In the genomic region with DNA sequence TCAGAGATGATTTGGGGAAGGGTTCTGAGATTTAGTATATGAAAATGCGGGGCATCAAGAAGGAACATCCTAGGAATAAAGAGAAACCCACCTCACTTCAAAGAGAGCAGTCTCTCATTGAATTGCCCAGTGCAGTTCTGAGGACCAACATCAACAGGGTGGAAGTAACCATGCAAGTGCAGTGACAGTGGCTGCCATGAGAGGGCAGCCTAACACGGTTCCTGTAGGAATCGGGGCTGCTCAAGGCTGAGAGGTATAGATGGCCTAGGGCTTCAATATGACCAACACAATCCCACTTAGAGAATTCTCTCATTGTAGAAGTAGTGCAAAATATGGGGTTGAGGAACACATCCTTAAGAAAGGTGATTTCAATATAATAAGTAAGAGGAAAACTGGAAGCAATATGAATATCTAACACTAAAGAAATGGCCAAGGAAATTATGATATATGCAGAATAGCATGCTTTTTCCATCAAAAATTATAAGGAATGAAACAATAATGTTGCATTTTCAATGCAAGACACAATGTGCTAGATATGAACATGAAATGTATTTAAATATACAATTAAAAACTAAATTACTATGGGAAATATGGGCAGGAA, we compare ENCODE assay signal across 8 cellular contexts. TPM values are rescaled to one million over a fixed set of nuclear protein-coding genes. Genes with fewer than 3 reads are reported as not detected.
A peak's percentile ranks its signal among the peaks of the same experiment; 100 is the strongest.
DNase-seq lines count a peak whose midpoint lies in the region; ATAC-seq, FAIRE-seq and TF ChIP-seq lines count a peak whose summit lies in the region.

No MANE protein-coding gene starts in this region.

- no peak overlapping the region for H3K4me3 Mint-ChIP-seq in T-helper 2 cell treated with Interferon-gamma antibody and Interleukin-4, amounts not matched to agents 5 μg/mL and 100 μg/mL, for 36 hours

- no peaks in the 10 kb centered on the region for H3K36me3 ChIP-seq in K562 (ENCODE audit: control insufficient read depth, insufficient read depth, low read length)

- H3K27ac Mint-ChIP-seq in T-helper 2 cell treated with Interferon-gamma antibody and Interleukin-4, amounts not matched to agents 5 μg/mL and 100 μg/mL, for 36 hours: no peak overlapping the region

- no peaks in the 10 kb centered on the region for H4K20me1 ChIP-seq in K562 (replicated peaks; ENCODE audit: control insufficient read depth, insufficient read depth, low read length)

- peak; percentile 99 for ATAC-seq in K562

- TF ChIP-seq CTCF in LNCaP clone FGC (IDR thresholded peaks at IDR 0.05; ENCODE audit: control insufficient read depth, extremely low read depth, insufficient read depth) (peak; percentile 99), K562 (IDR thresholded peaks at IDR 0.05 in 2 of 3, conservative IDR thresholded peaks at IDR 0.05 in 1 of 3; ENCODE audit: insufficient read depth in 2 of 3, low read depth in 1 of 3, low read length in 3 of 3) (peak; percentile 81 to 88 (median 86))

- TF ChIP-seq POLR2A in K562 (conservative IDR thresholded peaks at IDR 0.05): no peak

- POLR2A ChIA-PET in K562 (lab: Yijun Ruan, JAX): no interaction called here

- H3K79me2 ChIP-seq in K562 (ENCODE audit: control insufficient read depth, insufficient read depth, low read length): no peaks in the 10 kb centered on the region

- TF ChIP-seq RAD21 in K562 (CRISPR knock-in tag; conservative IDR thresholded peaks at IDR 0.05 in 1 of 2, IDR thresholded peaks at IDR 0.05 in 1 of 2): peak; percentile 85 to 91

- CTCF ChIA-PET in K562 (lab: Yijun Ruan, JAX; ENCODE audit: low intra/inter-chr PET ratio): interaction anchor here (0.5 to 1.7 kb wide), 5 partner anchors 118 to 269 kb away, joined by 3 to 15 read pairs (median 6); no protein-coding TSS in a partner anchor

- FAIRE-seq in K562 (lab: Jason Lieb, UNC): peak; percentile 95

- BruUV-seq in K562 (replicated peaks; lab: Mats Ljungman, UMichigan): no TSS peak

- no peak overlapping the region for H3K27ac ChIP-seq in K562 (ENCODE audit: extremely low read depth, low read depth, low read length)

- H3K9ac ChIP-seq in K562 (ENCODE audit: insufficient read depth in 1 of 2, low read depth in 2 of 2, low read length in 2 of 2): no peak overlapping the region

- no peak overlapping the region for H2AFZ ChIP-seq in K562 (ENCODE audit: low read depth, low read length)

- H3K9me1 ChIP-seq in K562 (ENCODE audit: control insufficient read depth, insufficient read depth, low read length): no peaks in the 10 kb centered on the region

- peaks cover 8% of the 10 kb centered on the region for H3K27me3 Mint-ChIP-seq in T-helper 2 cell treated with Interferon-gamma antibody and Interleukin-4, amounts not matched to agents 5 μg/mL and 100 μg/mL, for 36 hours (ENCODE audit: low read depth)

- in situ Hi-C loops in K562 (cut with MboI): loop anchor here (5.0 to 25.0 kb wide), 4 partner anchors 175 to 518 kb away; no protein-coding TSS in a partner anchor

- no peak for TF ChIP-seq EP300 in K562 (IDR thresholded peaks at IDR 0.05; ENCODE audit: low read length)

- H3K4me1 ChIP-seq in K562 (replicated peaks in 1 of 2; ENCODE audit: control insufficient read depth in 2 of 2, insufficient read depth in 2 of 2, low read length in 2 of 2): no peaks in the 10 kb centered on the region

- WGBS in K562 (ENCODE audit: insufficient coverage, low coverage, missing lambda C conversion rate): 0% methylated on average over 3 of the region's 3 CpGs

- DNase-seq in NCI-H1417 (lab: John Stamatoyannopoulos, UW) (peak; percentile 67 to 88 (median 69)), NCI-H1417 treated with DMSO at 0.1 percent for 48 hours (lab: John Stamatoyannopoulos, UW) (no peak), H4 (ENCODE audit: low spot score) (peak; percentile 23), LNCaP clone FGC (ENCODE audit: low read depth) (no peak), K562 (ENCODE audit: extremely low read depth in 1 of 4, low spot score in 3 of 4) (peak; percentile 63 to 76 (median 68)), iPS-NIHi7 (ENCODE audit: extremely low spot score) (peak; percentile 81)
- DNase-seq in T-helper 2 cell treated with Interferon-gamma antibody and Interleukin-4, amounts not matched to agents 5 μg/mL and 100 μg/mL, for 36 hours (ENCODE audit: low spot score): peak; percentile 24
- DNase-seq in stimulated activated CD4-positive, alpha-beta T cell treated with anti-CD3 and anti-CD28 coated beads, Interleukin-15, amount 100 ng/mL, for 48 hours (ENCODE audit: low read depth in 2 of 2): peak; percentile 11 to 26

- intact Hi-C loops in K562 (cut with micrococcal nuclease): loop anchor here (1.0 to 10.0 kb wide), 5 partner anchors 85 to 511 kb away; no protein-coding TSS in a partner anchor

- no peaks in the 10 kb centered on the region for H3K9me3 Mint-ChIP-seq in T-helper 2 cell treated with Interferon-gamma antibody and Interleukin-4, amounts not matched to agents 5 μg/mL and 100 μg/mL, for 36 hours

- H3K36me3 Mint-ChIP-seq in T-helper 2 cell treated with Interferon-gamma antibody and Interleukin-4, amounts not matched to agents 5 μg/mL and 100 μg/mL, for 36 hours (ENCODE audit: low read depth): no peaks in the 10 kb centered on the region

- H3K27me3 ChIP-seq in K562 (ENCODE audit: control insufficient read depth in 2 of 2, insufficient read depth in 2 of 2, low read length in 2 of 2): peaks cover 18 to 21% of the 10 kb centered on the region in 2 experiments

- H3K4me3 ChIP-seq in LNCaP clone FGC (ENCODE audit: low read depth, low read length) (no peak overlapping the region), K562 (no peak overlapping the region)

- H3K4me2 ChIP-seq in K562 (ENCODE audit: insufficient read depth, low read length): no peak overlapping the region

- no peaks in the 10 kb centered on the region for H3K9me3 ChIP-seq in K562 (replicated peaks; ENCODE audit: control insufficient read depth, insufficient read depth, low read depth, low read length)

- no peaks in the 10 kb centered on the region for H3K4me1 Mint-ChIP-seq in T-helper 2 cell treated with Interferon-gamma antibody and Interleukin-4, amounts not matched to agents 5 μg/mL and 100 μg/mL, for 36 hours (ENCODE audit: low read depth)

TF ChIP-seq in K562, 482 proteins besides CTCF, POLR2A, EP300 and RAD21 (continues in another document):
- no peak for TF ChIP-seq ZBTB7A (IDR thresholded peaks at IDR 0.05; ENCODE audit: borderline replicate concordance, control insufficient read depth, low read depth, low read length)
- TF ChIP-seq, protein P1, sequence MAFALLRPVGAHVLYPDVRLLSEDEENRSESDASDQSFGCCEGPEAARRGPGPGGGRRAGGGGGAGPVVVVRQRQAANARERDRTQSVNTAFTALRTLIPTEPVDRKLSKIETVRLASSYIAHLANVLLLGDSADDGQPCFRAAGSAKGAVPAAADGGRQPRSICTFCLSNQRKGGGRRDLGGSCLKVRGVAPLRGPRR (CRISPR knock-in tag; IDR thresholded peaks at IDR 0.05): no peak
- no peak for TF ChIP-seq NR1H2 (CRISPR knock-in tag; IDR thresholded peaks at IDR 0.05)
- TF ChIP-seq IRF9 (tag; IDR thresholded peaks at IDR 0.05): no peak
- no peak for TF ChIP-seq TEAD2 (tag; IDR thresholded peaks at IDR 0.05)
- TF ChIP-seq, protein P2, sequence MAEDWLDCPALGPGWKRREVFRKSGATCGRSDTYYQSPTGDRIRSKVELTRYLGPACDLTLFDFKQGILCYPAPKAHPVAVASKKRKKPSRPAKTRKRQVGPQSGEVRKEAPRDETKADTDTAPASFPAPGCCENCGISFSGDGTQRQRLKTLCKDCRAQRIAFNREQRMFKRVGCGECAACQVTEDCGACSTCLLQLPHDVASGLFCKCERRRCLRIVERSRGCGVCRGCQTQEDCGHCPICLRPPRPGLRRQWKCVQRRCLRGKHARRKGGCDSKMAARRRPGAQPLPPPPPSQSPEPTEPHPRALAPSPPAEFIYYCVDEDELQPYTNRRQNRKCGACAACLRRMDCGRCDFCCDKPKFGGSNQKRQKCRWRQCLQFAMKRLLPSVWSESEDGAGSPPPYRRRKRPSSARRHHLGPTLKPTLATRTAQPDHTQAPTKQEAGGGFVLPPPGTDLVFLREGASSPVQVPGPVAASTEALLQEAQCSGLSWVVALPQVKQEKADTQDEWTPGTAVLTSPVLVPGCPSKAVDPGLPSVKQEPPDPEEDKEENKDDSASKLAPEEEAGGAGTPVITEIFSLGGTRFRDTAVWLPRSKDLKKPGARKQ (CRISPR knock-in tag; IDR thresholded peaks at IDR 0.05): no peak
- TF ChIP-seq TFAM (CRISPR knock-in tag; conservative IDR thresholded peaks at IDR 0.05): no peak
- 0 out of 2 replicates have a peak, but pooled peaks have one; percentile 8 for TF ChIP-seq CREM (IDR thresholded peaks at IDR 0.05; ENCODE audit: low read depth)
- TF ChIP-seq NCOR1 (IDR thresholded peaks at IDR 0.05): no peak

RNA-seq across cellular contexts. Expression of gene ARRDC4, which starts 51.1 kb away (rescaled TPM):
- 6.3 and 6.9 TPM in 2 replicates for total RNA-seq in H4 (2014; rRNA removed; shearing (Covaris generic))
- total RNA-seq in K562 (2011; cell fraction: chromatin; rRNA removed; ENCODE audit: low replicate concordance): 6.3 and 18.9 TPM in 2 replicates
- 4.2 and 5.5 TPM in 2 replicates for total RNA-seq in K562 (2011; cell fraction: nucleolus; rRNA removed)
- total RNA-seq in K562 (2011; cell fraction: nucleoplasm; rRNA removed): 9.4 and 9.5 TPM in 2 replicates
- total RNA-seq in K562 (2014; rRNA removed) (12.0 and 12.8 TPM in 2 replicates), K562 (2014; rRNA removed; fragmentation: Illumina TruSeq; extraction: Trizol) (15.8 and 21.2 TPM in 2 replicates), K562 (2015; rRNA removed; fragmentation: Illumina TruSeq; extraction: Trizol) (13.5 and 16.1 TPM in 2 replicates), K562 (2021) (11.4 and 15.8 TPM in 2 replicates)
- polyA plus RNA-seq in K562 (2011; rRNA removed) (9.0 and 13.7 TPM in 2 replicates), K562 (2014; fragmentation: Illumina TruSeq; extraction: Trizol) (14.9 and 15.5 TPM in 2 replicates), K562 (2014; fragmentation: Nextera tagmentation; extraction: Ambion mirVana) (1 to 10 TPM; 4.3 to 4.8 TPM), K562 (2014; rRNA removed) (14.4 and 15.0 TPM in 2 replicates)
- polyA plus RNA-seq in K562 (2011; cell fraction: cytosol; rRNA removed): 5.5 and 6.0 TPM in 2 replicates
- 10.7 and 12.0 TPM in 2 replicates for polyA plus RNA-seq in K562 (2011; cell fraction: nucleus; rRNA removed)
- 13.4 and 28.2 TPM in 2 replicates for polyA plus RNA-seq in K562 (2012)
- 8.7 and 10.8 TPM in 2 replicates for polyA minus RNA-seq in K562 (2011; rRNA and poly(A)+ RNA removed)
- 4.1 and 5.2 TPM in 2 replicates for polyA minus RNA-seq in K562 (2011; cell fraction: cytosol; rRNA and poly(A)+ RNA removed)
- 5.5 and 7.9 TPM in 2 replicates for polyA minus RNA-seq in K562 (2011; cell fraction: nucleus; rRNA and poly(A)+ RNA removed)

Comparison
In these comparisons a context has a peak if more than half of its experiments do, and no peak if none do; other contexts are left out.
1. DNase-seq: peak in NCI-H1417 (3 of 3), H4 (single experiment), T-helper 2 cell treated with Interferon-gamma antibody and Interleukin-4, amounts not matched to agents 5 μg/mL and 100 μg/mL, for 36 hours (single experiment), K562 (4 of 4), iPS-NIHi7 (single experiment) and stimulated activated CD4-positive, alpha-beta T cell treated with anti-CD3 and anti-CD28 coated beads, Interleukin-15, amount 100 ng/mL, for 48 hours (2 of 2); none in NCI-H1417 treated with DMSO at 0.1 percent for 48 hours (single experiment) and LNCaP clone FGC (single experiment).